ENCODE assay signal across 8 cellular contexts in the genomic region with DNA sequence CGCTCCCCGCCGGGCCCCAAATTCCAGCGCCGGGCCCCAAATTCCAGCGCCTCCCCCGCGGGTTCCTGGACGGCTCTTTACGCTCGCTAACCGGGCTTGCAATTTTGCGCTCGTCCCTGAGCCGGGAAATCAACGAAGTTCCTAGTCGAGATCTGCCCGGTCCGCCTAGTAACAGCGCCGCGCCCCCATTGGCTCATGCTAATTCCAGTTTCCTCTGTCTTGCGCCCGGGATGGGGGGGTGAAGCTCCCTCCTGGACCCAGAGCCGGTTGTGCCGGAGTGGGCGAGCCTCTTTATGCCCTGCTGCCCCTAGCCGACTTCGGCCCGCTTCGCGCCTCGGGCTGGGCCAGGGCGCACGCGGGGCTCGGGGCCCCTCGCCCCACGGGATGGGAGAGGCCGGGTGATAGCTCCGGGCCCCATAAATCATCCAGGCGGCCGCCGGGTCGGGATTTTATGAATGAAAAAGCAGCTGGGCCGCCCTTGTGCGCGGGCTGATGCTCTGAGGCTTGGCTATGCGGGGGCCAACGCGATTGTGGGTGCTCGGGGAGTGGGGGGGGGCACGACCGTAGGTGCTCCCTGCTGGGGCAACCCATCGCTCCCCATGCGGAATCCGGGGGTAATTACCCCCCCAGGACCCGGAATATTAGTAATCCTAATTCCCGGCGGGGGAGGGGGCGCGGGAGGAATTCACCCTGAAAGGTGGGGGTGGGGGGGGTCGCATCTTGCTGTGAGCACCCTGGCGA. TPM values are rescaled to one million over a fixed set of nuclear protein-coding genes. Genes with fewer than 3 reads are reported as not detected.
A peak's percentile ranks its signal among the peaks of the same experiment; 100 is the strongest.
DNase-seq lines count a peak whose midpoint lies in the region; ATAC-seq and TF ChIP-seq lines count a peak whose summit lies in the region.

No MANE protein-coding gene starts in this region.

- H3K4me1 Mint-ChIP-seq in MCF 10A (ENCODE audit: insufficient read depth, unreplicated experiment): peaks cover 5% of the 10 kb centered on the region

- H3K27me3 Mint-ChIP-seq in MCF 10A (ENCODE audit: insufficient read depth, unreplicated experiment): no peaks in the 10 kb centered on the region

- peak overlapping the region; percentile 41 for H3K4me3 ChIP-seq in iPS-11a (ENCODE audit: low read depth, low read length)

- CTCF ChIA-PET in HEK293T (lab: Yijun Ruan, JAX): no interaction called here
- CTCF ChIA-PET in MCF 10A (lab: Yijun Ruan, JAX): interaction anchor here (0.7 to 2.5 kb wide), 4 partner anchors 32 to 538 kb away, joined by 3 to 9 read pairs (median 3); no protein-coding TSS in a partner anchor

- BruUV-seq in MCF 10A (replicated peaks; lab: Mats Ljungman, UMichigan): no TSS peak

- H3K4me3 Mint-ChIP-seq in MCF 10A (ENCODE audit: unreplicated experiment): peak overlapping the region; percentile 98

- no peaks in the 10 kb centered on the region for H3K9me3 Mint-ChIP-seq in MCF 10A (ENCODE audit: unreplicated experiment)

- no peak for TF ChIP-seq CTCF in MCF 10A (IDR thresholded peaks at IDR 0.05; ENCODE audit: unreplicated experiment)

- peak; percentile 46 for DNase-seq in COLO668 (lab: John Stamatoyannopoulos, UW; ENCODE audit: unreplicated experiment)
- DNase-seq in HEK293T (ENCODE audit: extremely low spot score): peak; percentile 82
- peak; percentile 60 for DNase-seq in NOMO-1 treated with DMSO at 0.1 percent for 48 hours (lab: John Stamatoyannopoulos, UW; ENCODE audit: unreplicated experiment)
- peak; percentile 96 for DNase-seq in MCF 10A (ENCODE audit: unreplicated experiment)
- DNase-seq in renal cortical epithelial cell (ENCODE audit: low read depth): peak; percentile 84
- DNase-seq in activated gamma-delta T cell (lab: John Stamatoyannopoulos, UW): no peak

- peaks cover 17% of the 10 kb centered on the region for H3K36me3 Mint-ChIP-seq in MCF 10A (ENCODE audit: insufficient read depth, unreplicated experiment)

- intact Hi-C loops in MCF 10A (cut with micrococcal nuclease): loop anchor here (1.0 to 2.0 kb wide), 2 partner anchors 50 to 517 kb away; no protein-coding TSS in a partner anchor

- ATAC-seq in GM21723 (IDR thresholded peaks at IDR 0.05; ENCODE audit: unreplicated experiment): no peak

- H3K27ac Mint-ChIP-seq in MCF 10A (ENCODE audit: low read depth, unreplicated experiment): no peak overlapping the region

- POLR2A ChIA-PET in HEK293T (lab: Yijun Ruan, JAX) (interaction anchor here (0.8 to 1.2 kb wide), 2 partner anchors 35 to 536 kb away, joined by 3 to 4 read pairs; no protein-coding TSS in a partner anchor), MCF 10A (lab: Yijun Ruan, JAX) (interaction anchor here (0.6 to 2.3 kb wide), 19 partner anchors 12 to 799 kb away, joined by 3 to 15 read pairs (median 4); a partner anchor contains a TSS)

TF ChIP-seq in HEK293T, 16 proteins besides CTCF, POLR2A, EP300 and RAD21:
- TF ChIP-seq CTBP1 (IDR thresholded peaks at IDR 0.05; ENCODE audit: borderline replicate concordance) (no peak), FOXA1 (IDR thresholded peaks at IDR 0.05) (no peak), ZNF384 (IDR thresholded peaks at IDR 0.05) (no peak), LEF1 (IDR thresholded peaks at IDR 0.05; ENCODE audit: borderline replicate concordance) (0 out of 2 replicates have a peak, but pooled peaks have one; percentile 19), FOXM1 (IDR thresholded peaks at IDR 0.05; ENCODE audit: borderline replicate concordance) (0 out of 2 replicates have a peak, but pooled peaks have one; percentile 36), L3MBTL2 (conservative IDR thresholded peaks at IDR 0.05) (peak; percentile 89), TARDBP (IDR thresholded peaks at IDR 0.05) (no peak)
- TF ChIP-seq, protein P1, sequence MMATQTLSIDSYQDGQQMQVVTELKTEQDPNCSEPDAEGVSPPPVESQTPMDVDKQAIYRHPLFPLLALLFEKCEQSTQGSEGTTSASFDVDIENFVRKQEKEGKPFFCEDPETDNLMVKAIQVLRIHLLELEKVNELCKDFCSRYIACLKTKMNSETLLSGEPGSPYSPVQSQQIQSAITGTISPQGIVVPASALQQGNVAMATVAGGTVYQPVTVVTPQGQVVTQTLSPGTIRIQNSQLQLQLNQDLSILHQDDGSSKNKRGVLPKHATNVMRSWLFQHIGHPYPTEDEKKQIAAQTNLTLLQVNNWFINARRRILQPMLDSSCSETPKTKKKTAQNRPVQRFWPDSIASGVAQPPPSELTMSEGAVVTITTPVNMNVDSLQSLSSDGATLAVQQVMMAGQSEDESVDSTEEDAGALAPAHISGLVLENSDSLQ (IDR thresholded peaks at IDR 0.05): peak; percentile 94

RNA-seq across cellular contexts. Expression of a gene that starts 1.8 kb away (rescaled TPM):
- 96.6 and 106 TPM in 2 replicates for total RNA-seq in MCF 10A (2022)
- total RNA-seq in renal cortical epithelial cell: 225 and 668 TPM in 2 replicates

RNA-seq across cellular contexts. Expression of a gene that starts 36.0 kb away (rescaled TPM):
- total RNA-seq in MCF 10A (2022): 31.5 and 34.2 TPM in 2 replicates
- total RNA-seq in renal cortical epithelial cell: 11.5 and 17.1 TPM in 2 replicates
